8 cellular contexts compared by ENCODE assay signal in genomic region chr12:96196781-96197180, GRCh38. TPM values are rescaled to one million over a fixed set of nuclear protein-coding genes. Genes with fewer than 3 reads are reported as not detected.
DNase-seq lines count a peak whose midpoint lies in the region; ATAC-seq and TF ChIP-seq lines count a peak whose summit lies in the region.

No MANE protein-coding gene starts in this region.

- H3K36me3 Mint-ChIP-seq in activated T-cell treated with anti-CD3 and anti-CD28 coated beads, Interleukin-2, amount 50 U/mL, for 72 hours (ENCODE audit: insufficient read depth in 2 of 2) = peaks cover 6 to 14% of the 10 kb centered on the region in 2 donors
- no peaks in the 10 kb centered on the region for H3K36me3 Mint-ChIP-seq in glutamatergic neuron (ENCODE audit: unreplicated experiment)

- H3K4me1 Mint-ChIP-seq in activated T-cell treated with anti-CD3 and anti-CD28 coated beads, Interleukin-2, amount 50 U/mL, for 72 hours (ENCODE audit: low read depth) = peaks cover 75% of the 10 kb centered on the region
- H3K4me1 Mint-ChIP-seq in glutamatergic neuron (ENCODE audit: low read depth, unreplicated experiment) = peaks cover 17% of the 10 kb centered on the region

- intact Hi-C loops in cardiac septum (cut with DNase I) = no loop called here
- intact Hi-C loops in Right ventricle myocardium inferior (cut with DNase I) = no loop called here
- intact Hi-C loops in thyroid gland (cut with DNase I) = no loop called here

- H3K27ac Mint-ChIP-seq in activated T-cell treated with anti-CD3 and anti-CD28 coated beads, Interleukin-2, amount 50 U/mL, for 72 hours = peak overlapping the region; percentile 88
- no peak overlapping the region for H3K27ac Mint-ChIP-seq in glutamatergic neuron (ENCODE audit: unreplicated experiment)

- no peaks in the 10 kb centered on the region for H3K9me3 ChIP-seq in thyroid gland

- H3K36me3 ChIP-seq in thyroid gland = no peaks in the 10 kb centered on the region

- DNase-seq in cardiac septum (ENCODE audit: low spot score) (peak; percentile 41), Right ventricle myocardium inferior (ENCODE audit: missing footprints) (no peak), glutamatergic neuron (no peak), thyroid gland (no peak), NCI-H2029 treated with DMSO at 0.1 percent for 48 hours (lab: John Stamatoyannopoulos, UW) (no peak), DMS 273 (lab: John Stamatoyannopoulos, UW; ENCODE audit: unreplicated experiment) (no peak)
- DNase-seq in activated T-cell treated with anti-CD3 and anti-CD28 coated beads, Interleukin-2, amount 50 U/mL, for 72 hours = peak in 1 of 2 donors; percentile 32

- no peaks in the 10 kb centered on the region for H3K27me3 Mint-ChIP-seq in activated T-cell treated with anti-CD3 and anti-CD28 coated beads, Interleukin-2, amount 50 U/mL, for 72 hours (ENCODE audit: low read depth)
- peaks cover 8% of the 10 kb centered on the region for H3K27me3 Mint-ChIP-seq in glutamatergic neuron (ENCODE audit: unreplicated experiment)

- peak overlapping the region; percentile 97 to 100 for H3K4me3 Mint-ChIP-seq in activated T-cell treated with anti-CD3 and anti-CD28 coated beads, Interleukin-2, amount 50 U/mL, for 72 hours
- peak overlapping the region; percentile 91 for H3K4me3 Mint-ChIP-seq in glutamatergic neuron (ENCODE audit: unreplicated experiment)

- no peaks in the 10 kb centered on the region for H3K27me3 ChIP-seq in thyroid gland

- peaks cover 5 to 22% of the 10 kb centered on the region in 2 donors for H3K4me1 ChIP-seq in thyroid gland

- peak overlapping the region; percentile 46 to 80 (median 78) for H3K27ac ChIP-seq in thyroid gland

- no peak overlapping the region for H3K4me3 ChIP-seq in thyroid gland (replicated peaks in 1 of 3)

- TF ChIP-seq POLR2A in thyroid gland (IDR thresholded peaks at IDR 0.05) = no peak

- TF ChIP-seq CTCF in glutamatergic neuron (IDR thresholded peaks at IDR 0.05; ENCODE audit: partially characterized antibody, unreplicated experiment) (no peak), thyroid gland (IDR thresholded peaks at IDR 0.05) (no peak)

- 78 to 81% methylated on average over 6 of the region's 6 CpGs for WGBS in thyroid gland, 2 donors

- no peaks in the 10 kb centered on the region for H3K9me3 Mint-ChIP-seq in activated T-cell treated with anti-CD3 and anti-CD28 coated beads, Interleukin-2, amount 50 U/mL, for 72 hours
- peaks cover 6% of the 10 kb centered on the region for H3K9me3 Mint-ChIP-seq in glutamatergic neuron (ENCODE audit: unreplicated experiment)

- ATAC-seq in Right ventricle myocardium inferior (no peak), GM21528 (IDR thresholded peaks at IDR 0.05; ENCODE audit: low FRiP score, unreplicated experiment) (no peak)
- no peak for ATAC-seq in activated T-cell treated with anti-CD3 and anti-CD28 coated beads, Interleukin-2, amount 50 U/mL, for 72 hours (replicated peaks in 1 of 2)

RNA-seq across cellular contexts. Expression of gene ELK3, which starts 2.6 kb away (rescaled TPM):
- total RNA-seq in cardiac septum (18.6 TPM), Right ventricle myocardium inferior (20.8 TPM), glutamatergic neuron (ENCODE audit: unreplicated experiment) (3.7 TPM), thyroid gland (10 to 100 TPM; 19.8 to 55.4 (median 31.8) TPM)
- 10 to 100 TPM; 31.2 to 34.9 TPM for total RNA-seq in activated T-cell treated with anti-CD3 and anti-CD28 coated beads, Interleukin-2, amount 50 U/mL, for 72 hours
